17 cellular contexts compared by ENCODE assay signal in the genomic region with DNA sequence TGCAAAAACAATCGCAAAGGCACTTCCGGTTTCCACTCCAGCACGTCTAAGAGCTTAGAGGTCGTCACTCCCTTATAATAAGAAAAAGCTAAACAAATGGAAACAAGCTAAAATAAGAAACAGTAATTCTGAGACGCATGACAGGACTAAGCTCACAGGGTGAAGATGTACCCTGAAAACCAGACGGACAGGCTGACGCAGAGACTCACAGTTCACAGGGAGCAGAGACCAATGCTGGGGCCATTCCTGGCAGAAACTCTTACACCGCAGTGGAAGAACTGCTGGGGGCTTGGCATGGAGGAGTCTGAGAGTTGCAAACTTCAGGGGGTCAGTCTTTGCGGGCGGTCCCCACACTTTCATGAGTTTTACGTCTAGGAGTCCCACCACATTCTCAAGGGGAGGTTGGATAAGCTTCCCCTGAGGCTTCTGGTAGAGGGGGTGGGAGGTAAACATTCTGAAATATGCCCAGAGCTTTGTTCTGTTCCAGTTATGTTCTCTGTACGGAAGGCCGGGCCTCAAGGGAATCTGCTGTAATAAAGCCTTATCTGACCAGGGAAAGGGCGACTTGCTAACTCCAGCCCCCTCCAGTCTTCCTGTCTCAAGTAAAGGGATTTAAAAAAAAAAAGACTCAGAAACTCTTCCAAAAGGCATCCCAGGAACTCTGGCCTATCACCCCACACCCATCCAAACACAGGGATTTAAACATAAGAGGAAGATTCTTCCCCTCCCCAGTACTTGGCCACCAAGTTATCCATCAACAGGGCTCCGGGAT. TPM values are rescaled to one million over a fixed set of nuclear protein-coding genes. Genes with fewer than 3 reads are reported as not detected.
DNase-seq lines count a peak whose midpoint lies in the region.
"Had no signal": no experiment of that assay in that cellular context is flagged by ENCODE, and none has a peak within 500 bp of the region (broad histone marks: within the 10 kb centered on the region; RNA-seq: fewer than 3 reads in every experiment).

No MANE protein-coding gene starts in this region.

- H3K27ac ChIP-seq in HUES48 (ENCODE audit: low read depth, low read length) (peak overlapping the region; percentile 72), ectodermal cell (ENCODE audit: insufficient read depth, low read depth, low read length, poor library complexity, severe bottlenecking) (peak overlapping the region; percentile 53), subcutaneous abdominal adipose tissue (ENCODE audit: low read depth, low read length) (peak overlapping the region; percentile 9)
- H3K27ac ChIP-seq: right lobe of liver had no signal

- H3K27me3 ChIP-seq in HUES48 (ENCODE audit: control insufficient read depth, insufficient read depth, low read length) (no peaks in the 10 kb centered on the region), ectodermal cell (ENCODE audit: control insufficient read depth, insufficient read depth, low read length, poor library complexity, severe bottlenecking) (no peaks in the 10 kb centered on the region), subcutaneous abdominal adipose tissue (ENCODE audit: control insufficient read depth in 5 of 5, insufficient read depth in 4 of 5, low read length in 5 of 5) (peaks cover 0 to 4% (median 0%) of the 10 kb centered on the region in 5 donors)
- H3K27me3 ChIP-seq: right lobe of liver had no signal

- H3K9ac ChIP-seq in HUES48 (ENCODE audit: low read depth, low read length) = no peak overlapping the region
- no peak overlapping the region for H3K9ac ChIP-seq in subcutaneous abdominal adipose tissue (ENCODE audit: low read length in 5 of 5)

- H3K4me1 ChIP-seq in HUES48 (ENCODE audit: control insufficient read depth, insufficient read depth, low read length) (peaks cover 8% of the 10 kb centered on the region), ectodermal cell (ENCODE audit: control insufficient read depth, insufficient read depth, low read length) (peaks cover 12% of the 10 kb centered on the region), subcutaneous abdominal adipose tissue (ENCODE audit: control insufficient read depth in 5 of 5, insufficient read depth in 5 of 5, low read length in 5 of 5) (peaks cover 0 to 19% (median 2%) of the 10 kb centered on the region in 5 donors)
- H3K4me1 ChIP-seq: right lobe of liver had no signal

- H3K4me3 ChIP-seq in HUES48 (ENCODE audit: low read depth, low read length) (no peak overlapping the region), ectodermal cell (ENCODE audit: insufficient read depth, low read depth, low read length) (no peak overlapping the region), subcutaneous abdominal adipose tissue (ENCODE audit: low read depth in 1 of 5, low read length in 5 of 5) (peak overlapping the region in 1 of 5 donors; percentile 12)
- H3K4me3 ChIP-seq: lung, right lobe of liver had no signal

- WGBS in ectodermal cell, 2 experiments = 93 to 94% methylated on average over 15 of the region's 15 CpGs

- H3K36me3 ChIP-seq in HUES48 (ENCODE audit: control insufficient read depth, insufficient read depth, low read length) (no peaks in the 10 kb centered on the region), ectodermal cell (ENCODE audit: control insufficient read depth, insufficient read depth, low read length) (no peaks in the 10 kb centered on the region), subcutaneous abdominal adipose tissue (ENCODE audit: control insufficient read depth in 5 of 5, insufficient read depth in 5 of 5, low read length in 5 of 5) (no peaks in the 10 kb centered on the region)
- H3K36me3 ChIP-seq: right lobe of liver had no signal

- DNase-seq in iris pigment epithelial cell (ENCODE audit: low read depth) (peak; percentile 50), Kasumi-1 (lab: John Stamatoyannopoulos, UW) (no peak)
- no peak for DNase-seq in stimulated activated CD4-positive, alpha-beta T cell treated with anti-CD3 and anti-CD28 coated beads, Interleukin-4, amount 100 ng/mL, for 1 hour
- no peak for DNase-seq in activated naive CD4-positive, alpha-beta T cell treated with anti-CD3 and anti-CD28 coated beads, Interleukin-2, amount 50 U/mL, for 16 hours
- DNase-seq: activated naive CD8-positive, alpha-beta T cell treated with anti-CD3 and anti-CD28 coated beads, Interleukin-2, amount 50 U/mL, for 24 hours; activated T-cell treated with anti-CD3 and anti-CD28 coated beads, Interleukin-2, amount 50 U/mL, for 48 hours; C1 segment of cervical spinal cord; cortex of kidney; DMS53; Karpas-422; NCI-H1417 treated with DMSO at 0.1 percent for 48 hours; NCI-H226; right lobe of liver had no signal

- H3K9me3 ChIP-seq in HUES48 (ENCODE audit: control insufficient read depth, insufficient read depth, low read length) = no peaks in the 10 kb centered on the region
- no peaks in the 10 kb centered on the region for H3K9me3 ChIP-seq in ectodermal cell (ENCODE audit: control insufficient read depth, low read length)
- no peaks in the 10 kb centered on the region for H3K9me3 ChIP-seq in subcutaneous abdominal adipose tissue (ENCODE audit: control insufficient read depth in 5 of 5, low read length in 5 of 5)
- H3K9me3 ChIP-seq: right lobe of liver had no signal

RNA-seq across cellular contexts. Expression of gene BRI3, which starts 47.8 kb away (rescaled TPM):
- 143 TPM for polyA plus RNA-seq in ectodermal cell (2013, experiment 1 of 4)
- polyA plus RNA-seq in ectodermal cell (2013, experiment 2 of 4) = 145 TPM
- 133 TPM for polyA plus RNA-seq in ectodermal cell (2013, experiment 3 of 4)
- 159 TPM for polyA plus RNA-seq in ectodermal cell (2013, experiment 4 of 4)

Comparison
In these comparisons a context has a peak if more than half of its experiments do, and no peak if none do; other contexts are left out.
1. H3K27ac ChIP-seq: peak in every context shown above with its lines; median percentile 72 in HUES48; 53 in ectodermal cell; 9 in subcutaneous abdominal adipose tissue.